Comparison of ENCODE assay signal across 12 cellular contexts in the genomic region with DNA sequence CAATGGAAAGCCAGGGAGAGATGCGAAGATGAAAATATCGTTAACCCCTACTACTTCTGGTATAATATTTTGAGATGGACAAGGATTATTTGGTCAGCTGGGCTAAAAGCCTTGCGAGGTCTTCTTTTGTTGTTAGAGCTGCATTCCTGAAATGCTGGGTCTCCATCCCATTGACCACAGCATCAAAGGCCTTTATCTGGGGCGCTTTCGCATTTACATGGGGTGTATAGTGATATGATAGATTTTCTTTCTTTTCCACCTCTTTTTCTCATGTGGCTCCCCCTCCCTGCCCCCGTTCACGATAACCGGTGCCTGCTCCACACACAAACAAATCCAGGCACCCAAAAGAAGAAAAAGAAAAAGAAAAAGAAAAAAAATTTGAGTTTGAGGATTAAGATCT.
DNase-seq lines count a peak whose midpoint lies in the region; ATAC-seq and TF ChIP-seq lines count a peak whose summit lies in the region.
"Had no signal": no experiment of that assay in that cellular context is flagged by ENCODE, and none has a peak within 500 bp of the region (broad histone marks: within the 10 kb centered on the region; RNA-seq: fewer than 3 reads in every experiment).

No MANE protein-coding gene starts in this region.

- H3K4me3 Mint-ChIP-seq in neural progenitor cell: peak overlapping the region; percentile 48

- H3K36me3 Mint-ChIP-seq in neural progenitor cell: peaks cover 3% of the 10 kb centered on the region
- H3K36me3 Mint-ChIP-seq: naive thymus-derived CD8-positive, alpha-beta T cell had no signal

- H3K4me1 ChIP-seq in right atrium auricular region (no peaks in the 10 kb centered on the region), neural progenitor cell (peaks cover 28% of the 10 kb centered on the region), vagina (peaks cover 13% of the 10 kb centered on the region)
- H3K4me1 ChIP-seq: A549 had no signal

- H3K4me2 ChIP-seq in neural progenitor cell: peak overlapping the region; percentile 72

- peaks cover 4% of the 10 kb centered on the region for H3K27me3 Mint-ChIP-seq in neural progenitor cell (ENCODE audit: insufficient read depth, low read depth)

- no peaks in the 10 kb centered on the region for H4K20me1 ChIP-seq in neural progenitor cell (ENCODE audit: low read depth)

- no peaks in the 10 kb centered on the region for H3K36me3 ChIP-seq in right atrium auricular region
- no peaks in the 10 kb centered on the region for H3K36me3 ChIP-seq in neural progenitor cell
- no peaks in the 10 kb centered on the region for H3K36me3 ChIP-seq in vagina
- H3K36me3 ChIP-seq: WERI-Rb-1 had no signal

- no peak overlapping the region for H2AFZ ChIP-seq in neural progenitor cell (replicated peaks)

- DNase-seq in right atrium auricular region (ENCODE audit: low spot score) (no peak), left ventricle myocardium superior (no peak), foreskin fibroblast (peak in 1 of 2 donors; percentile 8), neural progenitor cell (ENCODE audit: low spot score) (peak; percentile 72), vagina (ENCODE audit: extremely low spot score in 2 of 2) (no peak), SHP77 treated with DMSO at 0.1 percent for 48 hours (lab: John Stamatoyannopoulos, UW) (no peak), cerebellar cortex (ENCODE audit: low spot score) (no peak)
- DNase-seq: naive thymus-derived CD8-positive, alpha-beta T cell; stimulated activated naive CD4-positive, alpha-beta T cell; WERI-Rb-1 had no signal

- no peaks in the 10 kb centered on the region for H3K27me3 ChIP-seq in right atrium auricular region
- no peaks in the 10 kb centered on the region for H3K27me3 ChIP-seq in neural progenitor cell
- no peaks in the 10 kb centered on the region for H3K27me3 ChIP-seq in vagina

- no peaks in the 10 kb centered on the region for H3K79me2 ChIP-seq in neural progenitor cell (ENCODE audit: low read depth)

- H3K9me3 Mint-ChIP-seq in neural progenitor cell: no peaks in the 10 kb centered on the region

- H3K4me3 ChIP-seq in right atrium auricular region: peak overlapping the region; percentile 24 to 35
- peak overlapping the region; percentile 20 to 52 for H3K4me3 ChIP-seq in foreskin fibroblast (ENCODE audit: low read depth in 1 of 2, low read length in 2 of 2)
- H3K4me3 ChIP-seq in neural progenitor cell: peak overlapping the region; percentile 23
- H3K4me3 ChIP-seq in vagina: peak overlapping the region in 1 of 2 donors; percentile 39
- H3K4me3 ChIP-seq: A549 had no signal

- no peak overlapping the region for H3K9ac ChIP-seq in neural progenitor cell

- H3K27ac ChIP-seq in right atrium auricular region (no peak overlapping the region), neural progenitor cell (no peak overlapping the region), vagina (peak overlapping the region; percentile 2)
- H3K27ac ChIP-seq: A549, WERI-Rb-1 had no signal

- H3K9me3 ChIP-seq in right atrium auricular region (no peaks in the 10 kb centered on the region), neural progenitor cell (ENCODE audit: low read depth) (no peaks in the 10 kb centered on the region), vagina (no peaks in the 10 kb centered on the region)
- H3K9me3 ChIP-seq: A549 had no signal

- H3F3A ChIP-seq in neural progenitor cell (ENCODE audit: low read depth): peaks cover 33% of the 10 kb centered on the region

- TF ChIP-seq POLR2A in vagina (IDR thresholded peaks at IDR 0.05): no peak

- TF ChIP-seq CTCF in right atrium auricular region (IDR thresholded peaks at IDR 0.05) (no peak), foreskin fibroblast (IDR thresholded peaks at IDR 0.05; ENCODE audit: low read depth, low read length) (no peak), neural progenitor cell (IDR thresholded peaks at IDR 0.05) (no peak), vagina (IDR thresholded peaks at IDR 0.05) (no peak)

- ATAC-seq in left ventricle myocardium superior (no peak), HG03521 (IDR thresholded peaks at IDR 0.05; ENCODE audit: unreplicated experiment) (no peak)
- ATAC-seq: A549; naive thymus-derived CD8-positive, alpha-beta T cell had no signal

- intact Hi-C loops in left ventricle myocardium superior (cut with micrococcal nuclease): no loop called here
- intact Hi-C loops in vagina (cut with DNase I): no loop called here

- peak overlapping the region; percentile 18 for H3K27ac Mint-ChIP-seq in neural progenitor cell

- H3K4me1 Mint-ChIP-seq in neural progenitor cell: peaks cover 58% of the 10 kb centered on the region
